8 cellular contexts compared by ENCODE assay signal in genomic region chr11:827861-828167, GRCh38. TPM values are rescaled to one million over a fixed set of nuclear protein-coding genes. Genes with fewer than 3 reads are reported as not detected.
A peak's percentile ranks its signal among the peaks of the same experiment; 100 is the strongest.
DNase-seq lines count a peak whose midpoint lies in the region; ATAC-seq, FAIRE-seq and TF ChIP-seq lines count a peak whose summit lies in the region.

CRACR2B (plus strand) TSS chr11:827919; CDS start chr11:828608, 689 bp downstream.

- TF ChIP-seq EP300 in HepG2 (IDR thresholded peaks at IDR 0.05; ENCODE audit: low read depth in 2 of 2, low read length in 2 of 2) (no peak), HepG2 (CRISPR knock-in tag; IDR thresholded peaks at IDR 0.05; ENCODE audit: borderline replicate concordance) (no peak), transverse colon (IDR thresholded peaks at IDR 0.05; ENCODE audit: low read depth) (no peak)

- TF ChIP-seq POLR2A in HepG2 (IDR thresholded peaks at IDR 0.05; ENCODE audit: insufficient read depth in 1 of 2, low read depth in 2 of 2, low read length in 2 of 2) (no peak), transverse colon (IDR thresholded peaks at IDR 0.05) (no peak)

- H3K4me1 Mint-ChIP-seq in activated CD4-positive, alpha-beta T cell treated with anti-CD3 and anti-CD28 coated beads, Interleukin-2, amount 10 ng/mL, durations not matched to agents 24 days and 14 days: peaks cover 24% of the 10 kb centered on the region
- H3K4me1 Mint-ChIP-seq in astrocyte (ENCODE audit: low read depth, unreplicated experiment): peaks cover 6% of the 10 kb centered on the region

- POLR2A ChIA-PET in HepG2 (lab: Yijun Ruan, JAX): interaction anchor here (1.8 to 16.1 kb wide), 3 partner anchors 9 to 19 kb away, joined by 9 to 264 read pairs (median 141); partner anchors contain the start of genes PNPLA2, POLR2L, RPLP2 and TSPAN4

- no peak for TF ChIP-seq RAD21 in HepG2 (CRISPR knock-in tag; IDR thresholded peaks at IDR 0.05)

- peaks cover 5% of the 10 kb centered on the region for H3K79me2 ChIP-seq in astrocyte (ENCODE audit: insufficient read depth, low read length)
- H3K79me2 ChIP-seq in HepG2 (ENCODE audit: insufficient read depth, low read length): no peaks in the 10 kb centered on the region

- H3K9ac ChIP-seq in astrocyte (ENCODE audit: low read length) (no peak within 1 kb of the TSS), HepG2 (ENCODE audit: insufficient read depth, low read depth, low read length) (peak within 1 kb of the TSS; percentile 74)

- H3K4me3 ChIP-seq in astrocyte (ENCODE audit: insufficient read depth, low read depth, low read length) (no peak within 1 kb of the TSS), HepG2 (replicated peaks in 1 of 3; ENCODE audit: insufficient read depth in 1 of 3, low read depth in 2 of 3, low read length in 3 of 3) (peak within 1 kb of the TSS; percentile 69 to 83 (median 80)), transverse colon (peak within 1 kb of the TSS; percentile 29 to 64 (median 46)), aorta (ENCODE audit: low read length in 2 of 2) (no peak within 1 kb of the TSS)

- H4K20me1 ChIP-seq in astrocyte (ENCODE audit: insufficient read depth, low read length) (peaks cover 34% of the 10 kb centered on the region), HepG2 (ENCODE audit: insufficient read depth, low read length) (no peaks in the 10 kb centered on the region)

- FAIRE-seq in astrocyte (lab: Jason Lieb, UNC) (no peak), HepG2 (lab: Jason Lieb, UNC) (no peak)

- H2AFZ ChIP-seq in astrocyte (ENCODE audit: low read depth, low read length) (no peak within 1 kb of the TSS), HepG2 (ENCODE audit: low read length) (no peak within 1 kb of the TSS)

- no peak within 1 kb of the TSS for H3K27ac ChIP-seq in astrocyte (ENCODE audit: low read depth, low read length)
- H3K27ac ChIP-seq in HepG2 (ENCODE audit: extremely low read length, insufficient read depth, low read length): peak within 1 kb of the TSS; percentile 77
- peak within 1 kb of the TSS; percentile 91 to 95 (median 94) for H3K27ac ChIP-seq in transverse colon
- no peak within 1 kb of the TSS for H3K27ac ChIP-seq in aorta (ENCODE audit: low read depth in 1 of 2, low read length in 2 of 2)

- CTCF ChIA-PET in HepG2 (lab: Yijun Ruan, JAX; ENCODE audit: low intra/inter-chr PET ratio, low total read pairs): no interaction called here

- TF ChIP-seq CTCF in astrocyte (IDR thresholded peaks at IDR 0.05; ENCODE audit: insufficient read depth, low read depth, low read length) (no peak), HepG2 (CRISPR knock-in tag; IDR thresholded peaks at IDR 0.05) (no peak), transverse colon (IDR thresholded peaks at IDR 0.05) (no peak)

- 0% methylated on average over 1 of the region's 5 CpGs for WGBS in HepG2 (ENCODE audit: low lambda C conversion rate)
- 17 to 21% methylated on average over 1 to 5 of the region's 5 CpGs for WGBS in transverse colon (ENCODE audit: low coverage in 1 of 2), 2 donors
- 77 to 78% methylated on average over 5 of the region's 5 CpGs for WGBS in aorta, 2 donors

- in situ Hi-C loops in HepG2 (cut with HindIII; ENCODE audit: extremely low pct_ligation_motif_present, low pct_unique_long_range_greater_than_20kb): no loop called here
- in situ Hi-C loops in transverse colon (cut with MboI; ENCODE audit: low pct_ligation_motif_present in 1 of 4, low pct_unique_long_range_greater_than_20kb in 1 of 4, low sequenced_read_pairs in 3 of 4): no loop called here

- no peaks in the 10 kb centered on the region for H3K9me3 ChIP-seq in astrocyte (ENCODE audit: insufficient read depth, low read depth, low read length)
- no peaks in the 10 kb centered on the region for H3K9me3 ChIP-seq in HepG2 (ENCODE audit: low read length)
- no peaks in the 10 kb centered on the region for H3K9me3 ChIP-seq in transverse colon
- no peaks in the 10 kb centered on the region for H3K9me3 ChIP-seq in aorta (ENCODE audit: control insufficient read depth, low read length)

- H3K27me3 ChIP-seq in astrocyte (ENCODE audit: insufficient read depth, low read length): no peaks in the 10 kb centered on the region
- H3K27me3 ChIP-seq in HepG2 (ENCODE audit: control insufficient read depth in 1 of 2, insufficient read depth in 2 of 2, low read length in 2 of 2): no peaks in the 10 kb centered on the region
- H3K27me3 ChIP-seq in transverse colon: peaks cover 70% of the 10 kb centered on the region
- no peaks in the 10 kb centered on the region for H3K27me3 ChIP-seq in aorta (ENCODE audit: control insufficient read depth in 1 of 2, insufficient read depth in 2 of 2, low read length in 1 of 2)

- BruUV-seq in HepG2 (replicated peaks; lab: Mats Ljungman, UMichigan): no TSS peak

- intact Hi-C loops in activated CD4-positive, alpha-beta T cell treated with anti-CD3 and anti-CD28 coated beads, Interleukin-2, amount 10 ng/mL, durations not matched to agents 24 days and 14 days (cut with micrococcal nuclease): loop anchor here (2.0 kb wide), 1 partner anchor 17 kb away; no protein-coding TSS in a partner anchor
- intact Hi-C loops in HepG2 (cut with micrococcal nuclease; ENCODE audit: unreplicated experiment) (no loop called here), transverse colon (cut with DNase I; ENCODE audit: low total_unique reads) (no loop called here), aorta (cut with DNase I) (no loop called here)

- H3K27ac Mint-ChIP-seq in activated CD4-positive, alpha-beta T cell treated with anti-CD3 and anti-CD28 coated beads, Interleukin-2, amount 10 ng/mL, durations not matched to agents 24 days and 14 days: peak within 1 kb of the TSS; percentile 56
- H3K27ac Mint-ChIP-seq in astrocyte (ENCODE audit: unreplicated experiment): no peak within 1 kb of the TSS

- H3K36me3 Mint-ChIP-seq in activated CD4-positive, alpha-beta T cell treated with anti-CD3 and anti-CD28 coated beads, Interleukin-2, amount 10 ng/mL, durations not matched to agents 24 days and 14 days (ENCODE audit: low read depth): peaks cover 9% of the 10 kb centered on the region
- peaks cover 2% of the 10 kb centered on the region for H3K36me3 Mint-ChIP-seq in astrocyte (ENCODE audit: low read depth, unreplicated experiment)

- peaks cover 42% of the 10 kb centered on the region for H3K4me1 ChIP-seq in astrocyte (ENCODE audit: insufficient read depth, low read length)
- peaks cover 70% of the 10 kb centered on the region for H3K4me1 ChIP-seq in HepG2 (ENCODE audit: insufficient read depth, low read length)
- peaks cover 33 to 92% (median 82%) of the 10 kb centered on the region in 4 donors for H3K4me1 ChIP-seq in transverse colon
- H3K4me1 ChIP-seq in aorta (ENCODE audit: control insufficient read depth in 1 of 2, insufficient read depth in 2 of 2, low read length in 2 of 2): no peaks in the 10 kb centered on the region

- peak within 1 kb of the TSS; percentile 96 for H3K4me2 ChIP-seq in astrocyte (ENCODE audit: low read length)
- peak within 1 kb of the TSS; percentile 91 for H3K4me2 ChIP-seq in HepG2 (ENCODE audit: low read depth, low read length)

- peaks cover 42% of the 10 kb centered on the region for H3K27me3 Mint-ChIP-seq in activated CD4-positive, alpha-beta T cell treated with anti-CD3 and anti-CD28 coated beads, Interleukin-2, amount 10 ng/mL, durations not matched to agents 24 days and 14 days
- peaks cover 11% of the 10 kb centered on the region for H3K27me3 Mint-ChIP-seq in astrocyte (ENCODE audit: low read depth, unreplicated experiment)

- H3K4me3 Mint-ChIP-seq in activated CD4-positive, alpha-beta T cell treated with anti-CD3 and anti-CD28 coated beads, Interleukin-2, amount 10 ng/mL, durations not matched to agents 24 days and 14 days: peak within 1 kb of the TSS; percentile 81
- peak within 1 kb of the TSS; percentile 54 for H3K4me3 Mint-ChIP-seq in astrocyte (ENCODE audit: unreplicated experiment)

- ATAC-seq in HepG2 (peak; percentile 7), aorta (ENCODE audit: low FRiP score) (no peak), HG02973 (IDR thresholded peaks at IDR 0.05; ENCODE audit: unreplicated experiment) (no peak)

- no peaks in the 10 kb centered on the region for H3K36me3 ChIP-seq in astrocyte (ENCODE audit: insufficient read depth, low read length)
- H3K36me3 ChIP-seq in HepG2 (replicated peaks in 1 of 2; ENCODE audit: control insufficient read depth in 1 of 2, insufficient read depth in 2 of 2, low read length in 2 of 2): peaks cover 1 to 12% of the 10 kb centered on the region in 2 experiments; a peak in 2 of 5 replicates
- H3K36me3 ChIP-seq in transverse colon: peaks cover 0 to 14% (median 0%) of the 10 kb centered on the region in 4 donors
- peaks cover 0 to 6% of the 10 kb centered on the region in 2 donors for H3K36me3 ChIP-seq in aorta (ENCODE audit: control insufficient read depth in 1 of 2, insufficient read depth in 2 of 2, low read length in 1 of 2)

- DNase-seq in activated CD4-positive, alpha-beta T cell treated with anti-CD3 and anti-CD28 coated beads, Interleukin-2, amount 10 ng/mL, durations not matched to agents 24 days and 14 days: no peak
- no peak for DNase-seq in activated CD4-positive, alpha-beta T cell treated with anti-CD3 and anti-CD28 coated beads, Interleukin-2, amount 50 U/mL, for 48 hours
- DNase-seq in astrocyte (ENCODE audit: low read depth) (no peak), HepG2 (ENCODE audit: low spot score) (no peak), transverse colon (peak; percentile 85), NCI-H1417 treated with DMSO at 0.1 percent for 48 hours (lab: John Stamatoyannopoulos, UW) (no peak), aorta (no peak)

- no peaks in the 10 kb centered on the region for H3K9me3 Mint-ChIP-seq in activated CD4-positive, alpha-beta T cell treated with anti-CD3 and anti-CD28 coated beads, Interleukin-2, amount 10 ng/mL, durations not matched to agents 24 days and 14 days
- no peaks in the 10 kb centered on the region for H3K9me3 Mint-ChIP-seq in astrocyte (ENCODE audit: unreplicated experiment)

RNA-seq across cellular contexts. Expression of gene CRACR2B, which starts in this region (rescaled TPM):
- 1.5 and 3.0 TPM in 2 replicates for total RNA-seq in activated CD4-positive, alpha-beta T cell treated with anti-CD3 and anti-CD28 coated beads, Interleukin-2, amount 10 ng/mL, durations not matched to agents 24 days and 14 days
- total RNA-seq in astrocyte: 2.6 TPM in 2 replicates
- total RNA-seq in HepG2 (2016; rRNA removed; fragmentation: Illumina TruSeq; extraction: Trizol): 8.9 and 14.9 TPM in 2 replicates
- 5.5 and 5.9 TPM in 2 replicates for total RNA-seq in HepG2 (2016; cell fraction: cytosol; rRNA removed; fragmentation: Illumina TruSeq; extraction: Trizol; ENCODE audit: low read depth)
- 8.5 and 12.6 TPM in 2 replicates for total RNA-seq in HepG2 (2016; cell fraction: insoluble cytoplasmic fraction; rRNA removed; fragmentation: Illumina TruSeq; extraction: Trizol)
- 6.6 and 10.0 TPM in 2 replicates for total RNA-seq in HepG2 (2016; cell fraction: membrane; rRNA removed; fragmentation: Illumina TruSeq; extraction: Trizol)
- total RNA-seq in HepG2 (2016; cell fraction: nucleus; rRNA removed; fragmentation: Illumina TruSeq; extraction: Trizol): 10.8 and 16.7 TPM in 2 replicates
- polyA plus RNA-seq in HepG2 (2011; rRNA removed): 21.0 and 27.7 TPM in 2 replicates
- 9.8 and 16.5 TPM in 2 replicates for polyA plus RNA-seq in HepG2 (2011; cell fraction: cytosol; rRNA removed)
- polyA plus RNA-seq in HepG2 (2011; cell fraction: nucleus; rRNA removed): 278 and 343 TPM in 2 replicates
- 10.5 and 14.8 TPM in 2 replicates for polyA plus RNA-seq in HepG2 (2012)
- polyA plus RNA-seq in HepG2 (2016; cell fraction: cytosol; fragmentation: Illumina TruSeq; extraction: Trizol; ENCODE audit: low read depth): 8.3 and 10.9 TPM in 2 replicates
- 14.8 and 17.4 TPM in 2 replicates for polyA plus RNA-seq in HepG2 (2016; cell fraction: insoluble cytoplasmic fraction; fragmentation: Illumina TruSeq; extraction: Trizol; ENCODE audit: low read depth)
- 11.2 and 14.5 TPM in 2 replicates for polyA plus RNA-seq in HepG2 (2016; cell fraction: membrane; fragmentation: Illumina TruSeq; extraction: Trizol; ENCODE audit: low read depth)
- polyA plus RNA-seq in HepG2 (2016; cell fraction: nucleus; fragmentation: Illumina TruSeq; extraction: Trizol; ENCODE audit: insufficient read depth, low read depth): 48.6 and 55.2 TPM in 2 replicates
- polyA minus RNA-seq in HepG2 (2011; rRNA and poly(A)+ RNA removed; ENCODE audit: low replicate concordance): 3.4 and 13.9 TPM in 2 replicates
- 7.5 and 8.4 TPM in 2 replicates for polyA minus RNA-seq in HepG2 (2011; cell fraction: cytosol; rRNA and poly(A)+ RNA removed)
- polyA minus RNA-seq in HepG2 (2011; cell fraction: nucleus; rRNA and poly(A)+ RNA removed): 22.7 and 23.2 TPM in 2 replicates
- total RNA-seq in transverse colon: 100 to 1,000 TPM in 3 of 4 donors, 10 to 100 TPM in 1; 82.7 to 373 (median 210) TPM
- 10 to 100 TPM in 1 of 2 donors, 1 to 10 TPM in 1; 2.2 to 10.0 TPM for total RNA-seq in aorta
- 10 to 100 TPM in 1 of 2 donors, 1 to 10 TPM in 1; 4.8 to 10.5 TPM for polyA plus RNA-seq in aorta

Comparison
In these comparisons a context has a peak if more than half of its experiments do, and no peak if none do; other contexts are left out.
1. RNA of gene CRACR2B (total RNA-seq): 82.7 to 373 TPM in transverse colon; 5.5 to 16.7 TPM in HepG2, 2.2 to 10.0 TPM in aorta, 2.6 TPM in astrocyte and 1.5 to 3.0 TPM in activated CD4-positive, alpha-beta T cell treated with anti-CD3 and anti-CD28 coated beads, Interleukin-2, amount 10 ng/mL, durations not matched to agents 24 days and 14 days; every median in the first group is over 4 times any median in the second.
2. H3K27ac ChIP-seq: peak in HepG2 (single experiment) and transverse colon (4 of 4); none in astrocyte (single experiment) and aorta (0 of 2).
3. H3K4me3 ChIP-seq: peak in HepG2 (3 of 3) and transverse colon (4 of 4); none in astrocyte (single experiment) and aorta (0 of 2).